In the genomic region with DNA sequence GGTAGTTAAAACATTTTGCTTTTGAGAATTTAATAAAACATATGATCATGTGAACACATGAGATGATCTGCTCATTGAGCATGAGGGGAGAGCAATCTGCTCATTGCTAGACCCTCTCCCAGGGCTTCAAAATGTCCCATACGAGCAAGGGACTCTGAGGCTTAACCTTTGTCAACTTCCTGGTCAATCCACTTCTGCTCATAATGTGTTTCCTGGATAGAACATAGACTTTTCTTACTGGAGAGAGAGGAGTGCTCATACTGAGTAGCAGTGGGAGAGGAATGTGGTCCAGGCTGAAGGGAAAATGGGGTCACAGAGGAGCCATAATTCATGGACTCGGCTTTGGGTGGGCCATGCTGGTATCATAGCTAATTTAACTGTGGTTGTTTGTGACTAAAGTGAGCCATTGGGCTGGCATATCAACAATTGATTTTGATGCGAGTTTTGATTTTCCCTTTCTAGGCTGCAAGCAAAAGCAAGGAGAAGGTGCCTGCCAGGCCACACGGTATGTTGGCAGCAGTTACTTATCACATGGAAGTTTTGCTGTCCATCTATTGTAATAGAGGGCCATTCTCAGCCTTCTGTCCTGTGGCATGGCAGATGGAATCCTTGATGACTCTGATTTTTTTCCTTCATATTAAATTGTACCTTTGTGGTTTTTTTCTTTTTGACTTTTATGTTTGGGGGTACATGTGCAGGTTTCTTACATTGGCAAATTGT, we compare ENCODE assay signal across 9 cellular contexts. TPM values are rescaled to one million over a fixed set of nuclear protein-coding genes. Genes with fewer than 3 reads are reported as not detected.
"Had no signal": no experiment of that assay in that cellular context is flagged by ENCODE, and none has a peak within 500 bp of the region (broad histone marks: within the 10 kb centered on the region; RNA-seq: fewer than 3 reads in every experiment).

No MANE protein-coding gene starts in this region.

- DNase-seq: H9, KBM-7 had no signal

- H3K4me3 ChIP-seq: GM23338 had no signal

- H3K36me3 Mint-ChIP-seq: IgD-negative memory B cell had no signal

- H3K9me3 Mint-ChIP-seq: GM23338, H9 had no signal

- H3K27ac ChIP-seq: HL-60, KMS-11 had no signal

- H3K4me3 Mint-ChIP-seq: GM23338, H9, IgD-negative memory B cell had no signal

- H3K4me1 Mint-ChIP-seq: GM23338, H9, IgD-negative memory B cell had no signal

- ATAC-seq: GM23338, HCT116, HepG2 had no signal

- H3K27ac Mint-ChIP-seq: GM23338, H9, IgD-negative memory B cell had no signal

RNA-seq across cellular contexts. Expression of a gene that starts 20.8 kb away (rescaled TPM):
- total RNA-seq: GM23338, H1, H9, HepG2 had no signal
